In the genomic region with DNA sequence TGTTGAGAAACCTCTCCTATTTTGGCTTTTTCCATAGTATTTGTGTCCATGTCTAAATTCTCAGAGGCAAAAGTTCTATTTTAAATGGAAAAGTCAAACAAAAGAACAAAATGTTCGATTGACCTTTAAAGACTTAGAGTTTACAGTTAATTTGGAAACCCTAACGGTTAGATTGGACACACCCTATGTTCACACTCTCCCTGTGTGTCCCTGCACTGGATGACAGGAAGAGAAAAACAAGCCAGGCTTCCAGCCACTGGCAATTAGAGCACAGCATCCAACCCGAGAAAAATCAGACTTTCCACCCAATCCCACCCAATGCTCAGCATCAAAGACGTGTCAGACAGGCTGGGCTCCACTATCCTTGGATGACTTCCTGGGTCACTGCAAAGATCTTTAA, we compare ENCODE assay signal across 27 cellular contexts.
"Had no signal": no experiment of that assay in that cellular context is flagged by ENCODE, and none has a peak within 500 bp of the region (broad histone marks: within the 10 kb centered on the region; RNA-seq: fewer than 3 reads in every experiment).

No MANE protein-coding gene starts in this region.

- FAIRE-seq: colon, endometrium, keratinocyte had no signal

- H3K27ac ChIP-seq: coronary artery, dorsolateral prefrontal cortex, epithelial cell of prostate, esophagus squamous epithelium, gastrocnemius medialis, hepatocyte, left lung, lower lobe of right lung had no signal

- DNase-seq: dermis blood vessel endothelial cell; dorsolateral prefrontal cortex; effector CD4-positive, alpha-beta T cell; effector memory CD4-positive, alpha-beta T cell; erythroblast; esophagus squamous epithelium; foreskin fibroblast; foreskin melanocyte; gastrocnemius medialis; glutamatergic neuron; head of caudate nucleus; hypothalamus; immature natural killer cell; left cardiac atrium; left lung; left ventricle myocardium superior; lower lobe of right lung; mesenchymal stem cell; mucosa of descending colon; naive B cell had no signal

- H3K9me3 ChIP-seq: esophagus squamous epithelium, gastrocnemius medialis, left lung, lower lobe of right lung, mucosa of descending colon had no signal

- ATAC-seq: esophagus mucosa, gastrocnemius medialis, left cardiac atrium, left lung, left ventricle myocardium superior, lower lobe of right lung, mucosa of descending colon had no signal

- H3K4me1 ChIP-seq: esophagus squamous epithelium, gastrocnemius medialis, left lung, lower lobe of right lung had no signal

- H3K36me3 ChIP-seq: esophagus squamous epithelium, gastrocnemius medialis, left lung, lower lobe of right lung had no signal

- H3K4me3 ChIP-seq: coronary artery, dorsolateral prefrontal cortex, esophagus squamous epithelium, gastrocnemius medialis, hepatocyte, left lung, lower lobe of right lung, mucosa of descending colon had no signal

- H3K27me3 ChIP-seq: esophagus squamous epithelium, gastrocnemius medialis, hepatocyte, left lung had no signal
